In the genomic region with DNA sequence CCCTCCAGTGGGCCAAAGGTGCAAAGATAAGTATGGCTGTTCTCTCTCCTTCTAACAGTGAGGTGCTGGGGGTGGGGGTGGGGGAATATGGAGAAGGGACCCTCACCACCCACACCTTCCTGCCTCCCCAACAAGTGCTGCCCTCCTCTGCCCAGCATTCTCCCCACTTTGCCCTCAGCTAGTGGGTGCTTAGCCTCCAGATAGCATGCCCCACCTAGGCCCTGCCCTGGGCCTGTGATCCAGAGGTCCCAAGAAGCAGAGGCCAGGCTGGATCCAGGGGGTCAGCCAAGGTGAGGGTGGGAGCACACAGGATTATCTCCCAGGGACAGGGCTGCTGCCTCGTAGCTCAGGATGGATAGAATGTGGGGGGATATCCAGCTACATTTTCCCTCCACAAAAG, we compare ENCODE assay signal across 8 cellular contexts. TPM values are rescaled to one million over a fixed set of nuclear protein-coding genes. Genes with fewer than 3 reads are reported as not detected.
DNase-seq lines count a peak whose midpoint lies in the region; ATAC-seq and TF ChIP-seq lines count a peak whose summit lies in the region.

No MANE protein-coding gene starts in this region.

- ATAC-seq in HG02852 (IDR thresholded peaks at IDR 0.05; ENCODE audit: unreplicated experiment) (no peak), GM19328 (IDR thresholded peaks at IDR 0.05; ENCODE audit: unreplicated experiment) (no peak)

- H3K36me3 ChIP-seq in H7 (replicated peaks; ENCODE audit: control insufficient read depth, insufficient read depth, low read length) (peaks cover 1% of the 10 kb centered on the region; the same call in 1 of the 2 replicates), WERI-Rb-1 (peaks cover 3% of the 10 kb centered on the region)

- H3K27me3 ChIP-seq in H7 (ENCODE audit: control insufficient read depth, insufficient read depth, low read length) (peaks cover 4% of the 10 kb centered on the region), WERI-Rb-1 (ENCODE audit: insufficient read depth, low read depth, severe bottlenecking) (no peaks in the 10 kb centered on the region)

- DNase-seq in H7 = no peak
- peak; percentile 66 for DNase-seq in WERI-Rb-1
- no peak for DNase-seq in fibroblast of villous mesenchyme (ENCODE audit: low read depth)
- no peak for DNase-seq in skeletal muscle cell (ENCODE audit: low read depth)
- no peak for DNase-seq in cortex of kidney (lab: John Stamatoyannopoulos, UW)
- no peak for DNase-seq in effector CD4-positive, alpha-beta T cell

- H3K9me3 ChIP-seq in WERI-Rb-1 (ENCODE audit: severe bottlenecking) = no peaks in the 10 kb centered on the region

- H3K27ac ChIP-seq in WERI-Rb-1 = peak overlapping the region; percentile 87

- peak overlapping the region; percentile 79; the same call in 1 of the 2 replicates for H3K4me3 ChIP-seq in H7 (ENCODE audit: insufficient read depth, low read depth, low read length)
- peak overlapping the region; percentile 96 for H3K4me3 ChIP-seq in WERI-Rb-1 (ENCODE audit: low read depth, low read length)
- peak overlapping the region; percentile 73 for H3K4me3 ChIP-seq in fibroblast of villous mesenchyme (ENCODE audit: low read depth, low read length)
- peak overlapping the region; percentile 90 for H3K4me3 ChIP-seq in skeletal muscle cell (ENCODE audit: low read depth, low read length)

- TF ChIP-seq CTCF in WERI-Rb-1 (IDR thresholded peaks at IDR 0.05; ENCODE audit: low read depth, low read length) = no peak
- TF ChIP-seq CTCF in fibroblast of villous mesenchyme (IDR thresholded peaks at IDR 0.05; ENCODE audit: insufficient read depth, low read depth, low read length) = no peak

RNA-seq across cellular contexts. Expression of a gene that starts 1.2 kb away (rescaled TPM):
- 90.8 and 107 TPM in 2 replicates for total RNA-seq in H7 (2014; rRNA removed; shearing (Covaris generic))
- total RNA-seq in fibroblast of villous mesenchyme = 26.8 and 34.8 TPM in 2 replicates

RNA-seq across cellular contexts. Expression of a gene that starts 14.9 kb away (rescaled TPM):
- total RNA-seq in H7 (2014; rRNA removed; shearing (Covaris generic)) = 0.11 and 0.94 TPM in 2 replicates
- under 0.01 and 0.32 TPM in 2 replicates for total RNA-seq in fibroblast of villous mesenchyme

RNA-seq across cellular contexts. Expression of a gene that starts 20.2 kb away (rescaled TPM):
- total RNA-seq in H7 (2014; rRNA removed; shearing (Covaris generic)) = 57.7 and 74.5 TPM in 2 replicates
- 87.7 and 106 TPM in 2 replicates for total RNA-seq in fibroblast of villous mesenchyme

RNA-seq across cellular contexts. Expression of a gene that starts 29.7 kb away (rescaled TPM):
- 30.7 and 32.6 TPM in 2 replicates for total RNA-seq in H7 (2014; rRNA removed; shearing (Covaris generic))
- total RNA-seq in fibroblast of villous mesenchyme = 28.0 and 46.2 TPM in 2 replicates

RNA-seq across cellular contexts. Expression of a gene that starts 33.9 kb away (rescaled TPM):
- total RNA-seq in H7 (2014; rRNA removed; shearing (Covaris generic)) = 0.97 and 2.4 TPM in 2 replicates
- under 0.01 TPM in 1 of 2 replicates, not detected in the other for total RNA-seq in fibroblast of villous mesenchyme
